31 cellular contexts compared by ENCODE assay signal in the genomic region with DNA sequence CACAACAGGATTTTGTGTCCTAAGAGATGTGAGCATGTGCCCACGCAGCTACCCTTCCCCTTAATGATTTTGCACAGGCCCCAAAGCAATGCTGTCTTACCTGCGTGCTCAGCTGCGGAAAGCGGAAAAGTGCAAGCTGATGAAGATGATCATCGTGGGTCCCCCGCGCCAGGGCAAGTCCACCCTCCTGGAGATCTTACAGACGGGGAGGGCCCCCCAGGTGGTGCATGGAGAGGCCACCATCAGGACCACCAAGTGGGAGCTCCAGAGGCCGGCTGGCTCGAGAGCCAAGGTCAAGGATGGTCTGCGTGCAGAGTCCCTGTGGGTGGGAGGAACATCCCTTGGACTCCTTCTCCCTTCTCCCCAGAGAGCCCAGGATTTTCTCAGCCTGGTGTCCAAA.
DNase-seq lines count a peak whose midpoint lies in the region; ATAC-seq and TF ChIP-seq lines count a peak whose summit lies in the region.
"Had no signal": no experiment of that assay in that cellular context is flagged by ENCODE, and none has a peak within 500 bp of the region (broad histone marks: within the 10 kb centered on the region; RNA-seq: fewer than 3 reads in every experiment).

No MANE protein-coding gene starts in this region.

- H3K27me3 Mint-ChIP-seq in activated CD4-positive, alpha-beta memory T cell treated with anti-CD3 and anti-CD28 coated beads, Interleukin-2, amount 10 ng/mL, durations not matched to agents 7 days and 5 days: peaks cover 8% of the 10 kb centered on the region
- no peaks in the 10 kb centered on the region for H3K27me3 Mint-ChIP-seq in activated CD4-positive, alpha-beta memory T cell treated with anti-CD3 and anti-CD28 coated beads for 36 hours
- no peaks in the 10 kb centered on the region for H3K27me3 Mint-ChIP-seq in activated T-helper 2 cell treated with anti-CD3 and anti-CD28 coated beads, Interferon-gamma antibody, Interleukin-2, Interleukin-4, amounts not matched to agents 10 μg/mL and 5 μg/mL and 100 μg/mL, durations not matched to agents 14 hours and 24 hours and 36 hours (ENCODE audit: low read depth)
- H3K27me3 Mint-ChIP-seq: activated naive CD8-positive, alpha-beta T cell treated with anti-CD3 and anti-CD28 coated beads, Interleukin-2, amount 50 U/mL, for 24 hours had no signal

- no peaks in the 10 kb centered on the region for H3K36me3 Mint-ChIP-seq in activated CD4-positive, alpha-beta memory T cell treated with anti-CD3 and anti-CD28 coated beads, Interleukin-2, amount 10 ng/mL, durations not matched to agents 7 days and 5 days (ENCODE audit: low read depth)
- no peaks in the 10 kb centered on the region for H3K36me3 Mint-ChIP-seq in activated CD4-positive, alpha-beta memory T cell treated with anti-CD3 and anti-CD28 coated beads for 36 hours
- no peaks in the 10 kb centered on the region for H3K36me3 Mint-ChIP-seq in activated T-helper 2 cell treated with anti-CD3 and anti-CD28 coated beads, Interferon-gamma antibody, Interleukin-2, Interleukin-4, amounts not matched to agents 10 μg/mL and 5 μg/mL and 100 μg/mL, durations not matched to agents 14 hours and 24 hours and 36 hours (ENCODE audit: low read depth)
- H3K36me3 Mint-ChIP-seq: stimulated activated effector memory CD8-positive, alpha-beta T cell treated with anti-CD3 and anti-CD28 coated beads, Interleukin-12 subunit alpha, Interleukin-12 subunit beta, amount 100 ng/mL, for 72 hours had no signal

- H3K4me1 Mint-ChIP-seq in activated CD4-positive, alpha-beta memory T cell treated with anti-CD3 and anti-CD28 coated beads, Interleukin-2, amount 10 ng/mL, durations not matched to agents 7 days and 5 days: no peaks in the 10 kb centered on the region
- no peaks in the 10 kb centered on the region for H3K4me1 Mint-ChIP-seq in activated CD4-positive, alpha-beta memory T cell treated with anti-CD3 and anti-CD28 coated beads for 36 hours (ENCODE audit: low read depth)
- no peaks in the 10 kb centered on the region for H3K4me1 Mint-ChIP-seq in activated T-helper 2 cell treated with anti-CD3 and anti-CD28 coated beads, Interferon-gamma antibody, Interleukin-2, Interleukin-4, amounts not matched to agents 10 μg/mL and 5 μg/mL and 100 μg/mL, durations not matched to agents 14 hours and 24 hours and 36 hours (ENCODE audit: low read depth)
- H3K4me1 Mint-ChIP-seq: activated naive CD8-positive, alpha-beta T cell treated with anti-CD3 and anti-CD28 coated beads, Interleukin-2, amount 50 U/mL, for 24 hours had no signal

- DNase-seq in activated CD4-positive, alpha-beta memory T cell treated with anti-CD3 and anti-CD28 coated beads, Interleukin-2, amount 10 ng/mL, durations not matched to agents 7 days and 5 days: peak; percentile 8
- DNase-seq in activated CD4-positive, alpha-beta memory T cell treated with anti-CD3 and anti-CD28 coated beads for 36 hours: no peak
- peak; percentile 1 for DNase-seq in activated T-helper 2 cell treated with anti-CD3 and anti-CD28 coated beads, Interferon-gamma antibody, Interleukin-2, Interleukin-4, amounts not matched to agents 10 μg/mL and 5 μg/mL and 100 μg/mL, durations not matched to agents 14 hours and 24 hours and 36 hours (ENCODE audit: low spot score)
- DNase-seq in lung (ENCODE audit: low spot score): peak; percentile 23
- peak; percentile 16 for DNase-seq in stomach
- DNase-seq in NCI-H2081 (lab: John Stamatoyannopoulos, UW): no peak
- no peak for DNase-seq in body of pancreas
- DNase-seq: 8988T; activated CD4-positive, CD25-positive, alpha-beta regulatory T cell treated with anti-CD3 and anti-CD28 coated beads, Interleukin-2, amount 50 U/mL, for 72 hours; activated naive CD4-positive, alpha-beta T cell; activated naive CD8-positive, alpha-beta T cell treated with anti-CD3 and anti-CD28 coated beads, Interleukin-2, amount 50 U/mL, for 24 hours; activated T-cell treated with anti-CD3 and anti-CD28 coated beads, Interleukin-2, amount 50 U/mL, for 72 hours; caudate nucleus; esophagus squamous epithelium; foreskin keratinocyte; IMR-90; mammary epithelial cell; MV-4-11; NCI-H1436 treated with DMSO at 0.1 percent for 48 hours; NCI-H446; NCI-H748 treated with DMSO at 0.1 percent for 48 hours; SHP77 treated with DMSO at 0.1 percent for 48 hours; stimulated activated CD4-positive, alpha-beta T cell treated with anti-CD3 and anti-CD28 coated beads, Interleukin-15, amount 100 ng/mL, for 24 hours; stimulated activated CD4-positive, alpha-beta T cell treated with anti-CD3 and anti-CD28 coated beads, Interleukin-4, amount 100 ng/mL, for 4 hours; upper lobe of left lung had no signal

- WGBS in lung, 2 donors: 85 to 93% methylated on average over 11 of the region's 11 CpGs
- WGBS in stomach, 5 donors: 79 to 89% (median 87%) methylated on average over 8 to 11 of the region's 11 CpGs
- 81 to 82% methylated on average over 11 of the region's 11 CpGs for WGBS in body of pancreas, 2 donors

- no peak overlapping the region for H3K27ac ChIP-seq in lung (ENCODE audit: low read depth in 1 of 2, low read length in 1 of 2)
- peak overlapping the region in 1 of 5 donors; percentile 75 for H3K27ac ChIP-seq in stomach
- no peak overlapping the region for H3K27ac ChIP-seq in body of pancreas
- H3K27ac ChIP-seq: esophagus squamous epithelium, foreskin keratinocyte, upper lobe of left lung had no signal

- H3K9me3 ChIP-seq in lung (ENCODE audit: control insufficient read depth in 2 of 2, insufficient read depth in 1 of 2, low read length in 1 of 2): no peaks in the 10 kb centered on the region
- no peaks in the 10 kb centered on the region for H3K9me3 ChIP-seq in stomach
- H3K9me3 ChIP-seq in body of pancreas: no peaks in the 10 kb centered on the region
- H3K9me3 ChIP-seq: esophagus squamous epithelium, heart left ventricle, upper lobe of left lung had no signal

- no peak for TF ChIP-seq POLR2A in stomach (IDR thresholded peaks at IDR 0.05)
- TF ChIP-seq POLR2A in body of pancreas (IDR thresholded peaks at IDR 0.05): no peak

- no peak for ATAC-seq in lung (ENCODE audit: insufficient read depth, low FRiP score)
- no peak for ATAC-seq in GM21360 (IDR thresholded peaks at IDR 0.05; ENCODE audit: unreplicated experiment)
- no peak for ATAC-seq in body of pancreas
- ATAC-seq: activated naive CD8-positive, alpha-beta T cell treated with anti-CD3 and anti-CD28 coated beads, Interleukin-2, amount 50 U/mL, for 24 hours; activated T-cell treated with anti-CD3 and anti-CD28 coated beads, Interleukin-2, amount 50 U/mL, for 72 hours; foreskin keratinocyte; heart left ventricle; stimulated activated effector memory CD8-positive, alpha-beta T cell treated with anti-CD3 and anti-CD28 coated beads, Interleukin-12 subunit alpha, Interleukin-12 subunit beta, amount 100 ng/mL, for 72 hours had no signal

- H3K4me3 Mint-ChIP-seq in activated CD4-positive, alpha-beta memory T cell treated with anti-CD3 and anti-CD28 coated beads, Interleukin-2, amount 10 ng/mL, durations not matched to agents 7 days and 5 days: no peak overlapping the region
- no peak overlapping the region for H3K4me3 Mint-ChIP-seq in activated CD4-positive, alpha-beta memory T cell treated with anti-CD3 and anti-CD28 coated beads for 36 hours
- H3K4me3 Mint-ChIP-seq in activated T-helper 2 cell treated with anti-CD3 and anti-CD28 coated beads, Interferon-gamma antibody, Interleukin-2, Interleukin-4, amounts not matched to agents 10 μg/mL and 5 μg/mL and 100 μg/mL, durations not matched to agents 14 hours and 24 hours and 36 hours (ENCODE audit: low read depth): no peak overlapping the region
- H3K4me3 Mint-ChIP-seq: activated naive CD8-positive, alpha-beta T cell treated with anti-CD3 and anti-CD28 coated beads, Interleukin-2, amount 50 U/mL, for 24 hours; activated T-cell treated with anti-CD3 and anti-CD28 coated beads, Interleukin-2, amount 50 U/mL, for 72 hours; dendritic cell treated with granulocyte-macrophage colony-stimulating factor and Interleukin-4, amounts not matched to agents 40 ng/mL and 50 ng/mL, for 4 days; stimulated activated effector memory CD8-positive, alpha-beta T cell treated with anti-CD3 and anti-CD28 coated beads, Interleukin-12 subunit alpha, Interleukin-12 subunit beta, amount 100 ng/mL, for 72 hours; T-helper 2 cell treated with Interferon-gamma antibody and Interleukin-4, amounts not matched to agents 5 μg/mL and 100 μg/mL, for 36 hours had no signal

- POLR2A ChIA-PET in activated CD4-positive, alpha-beta memory T cell treated with anti-CD3 and anti-CD28 coated beads, Interleukin-2, amount 10 ng/mL, durations not matched to agents 7 days and 5 days (lab: Charles Lee): no interaction called here
- POLR2A ChIA-PET in activated CD4-positive, alpha-beta memory T cell treated with anti-CD3 and anti-CD28 coated beads for 36 hours (lab: Charles Lee): no interaction called here

- H3K4me3 ChIP-seq in lung (no peak overlapping the region), stomach (no peak overlapping the region), body of pancreas (no peak overlapping the region)
- H3K4me3 ChIP-seq: esophagus squamous epithelium, heart left ventricle, upper lobe of left lung had no signal

- peaks cover 0 to 8% of the 10 kb centered on the region in 2 donors for H3K36me3 ChIP-seq in lung (ENCODE audit: control insufficient read depth in 2 of 2, insufficient read depth in 2 of 2, low read length in 2 of 2)
- H3K36me3 ChIP-seq in stomach: peaks cover 0 to 47% (median 43%) of the 10 kb centered on the region in 4 donors
- H3K36me3 ChIP-seq in body of pancreas (replicated peaks in 1 of 2; ENCODE audit: insufficient read depth in 1 of 2, low read depth in 2 of 2): no peaks in the 10 kb centered on the region

- no peak for TF ChIP-seq EP300 in stomach (IDR thresholded peaks at IDR 0.05)

- TF ChIP-seq CTCF in lung (IDR thresholded peaks at IDR 0.05; ENCODE audit: control extremely low read depth, extremely low read depth) (no peak), stomach (IDR thresholded peaks at IDR 0.05) (no peak), body of pancreas (IDR thresholded peaks at IDR 0.05) (no peak)

- H3K27me3 ChIP-seq in lung (ENCODE audit: control insufficient read depth, insufficient read depth): no peaks in the 10 kb centered on the region
- no peaks in the 10 kb centered on the region for H3K27me3 ChIP-seq in stomach
- no peaks in the 10 kb centered on the region for H3K27me3 ChIP-seq in body of pancreas
- H3K27me3 ChIP-seq: esophagus squamous epithelium, foreskin keratinocyte, heart left ventricle, upper lobe of left lung had no signal

- CTCF ChIA-PET in activated CD4-positive, alpha-beta memory T cell treated with anti-CD3 and anti-CD28 coated beads, Interleukin-2, amount 10 ng/mL, durations not matched to agents 7 days and 5 days (lab: Charles Lee): interaction anchor here (4.7 to 6.6 kb wide), 2 partner anchors 14 to 235 kb away, joined by 40 to 66 read pairs; no protein-coding TSS in a partner anchor
- CTCF ChIA-PET in activated CD4-positive, alpha-beta memory T cell treated with anti-CD3 and anti-CD28 coated beads for 36 hours (lab: Charles Lee): interaction anchor here (1.3 to 5.1 kb wide), 2 partner anchors 10 to 14 kb away, joined by 7 to 46 read pairs; no protein-coding TSS in a partner anchor

- H3K27ac Mint-ChIP-seq in activated CD4-positive, alpha-beta memory T cell treated with anti-CD3 and anti-CD28 coated beads, Interleukin-2, amount 10 ng/mL, durations not matched to agents 7 days and 5 days: no peak overlapping the region
- no peak overlapping the region for H3K27ac Mint-ChIP-seq in activated CD4-positive, alpha-beta memory T cell treated with anti-CD3 and anti-CD28 coated beads for 36 hours
- no peak overlapping the region for H3K27ac Mint-ChIP-seq in activated T-helper 2 cell treated with anti-CD3 and anti-CD28 coated beads, Interferon-gamma antibody, Interleukin-2, Interleukin-4, amounts not matched to agents 10 μg/mL and 5 μg/mL and 100 μg/mL, durations not matched to agents 14 hours and 24 hours and 36 hours
- H3K27ac Mint-ChIP-seq: activated naive CD8-positive, alpha-beta T cell treated with anti-CD3 and anti-CD28 coated beads, Interleukin-2, amount 50 U/mL, for 24 hours; activated T-cell treated with anti-CD3 and anti-CD28 coated beads, Interleukin-2, amount 50 U/mL, for 72 hours; dendritic cell treated with granulocyte-macrophage colony-stimulating factor and Interleukin-4, amounts not matched to agents 40 ng/mL and 50 ng/mL, for 4 days; progenitor cell of endocrine pancreas; stimulated activated effector memory CD8-positive, alpha-beta T cell treated with anti-CD3 and anti-CD28 coated beads, Interleukin-12 subunit alpha, Interleukin-12 subunit beta, amount 100 ng/mL, for 72 hours; T-helper 2 cell treated with Interferon-gamma antibody and Interleukin-4, amounts not matched to agents 5 μg/mL and 100 μg/mL, for 36 hours had no signal

- H3K4me1 ChIP-seq in lung (ENCODE audit: control insufficient read depth in 2 of 2, insufficient read depth in 2 of 2, low read length in 2 of 2) (peaks cover 5 to 16% of the 10 kb centered on the region in 2 donors), stomach (peaks cover 0 to 10% (median 5%) of the 10 kb centered on the region in 4 donors), body of pancreas (no peaks in the 10 kb centered on the region)
- H3K4me1 ChIP-seq: foreskin keratinocyte had no signal

- intact Hi-C loops in activated CD4-positive, alpha-beta memory T cell treated with anti-CD3 and anti-CD28 coated beads for 36 hours (cut with micrococcal nuclease): no loop called here
- intact Hi-C loops in activated T-helper 2 cell treated with anti-CD3 and anti-CD28 coated beads, Interferon-gamma antibody, Interleukin-2, Interleukin-4, amounts not matched to agents 10 μg/mL and 5 μg/mL and 100 μg/mL, durations not matched to agents 14 hours and 24 hours and 36 hours (cut with micrococcal nuclease): no loop called here
- intact Hi-C loops in stomach (cut with DNase I; ENCODE audit: low total_unique reads) (no loop called here), body of pancreas (cut with DNase I) (no loop called here)

- no peaks in the 10 kb centered on the region for H3K9me3 Mint-ChIP-seq in activated CD4-positive, alpha-beta memory T cell treated with anti-CD3 and anti-CD28 coated beads, Interleukin-2, amount 10 ng/mL, durations not matched to agents 7 days and 5 days
- H3K9me3 Mint-ChIP-seq in activated CD4-positive, alpha-beta memory T cell treated with anti-CD3 and anti-CD28 coated beads for 36 hours: no peaks in the 10 kb centered on the region
- H3K9me3 Mint-ChIP-seq in activated T-helper 2 cell treated with anti-CD3 and anti-CD28 coated beads, Interferon-gamma antibody, Interleukin-2, Interleukin-4, amounts not matched to agents 10 μg/mL and 5 μg/mL and 100 μg/mL, durations not matched to agents 14 hours and 24 hours and 36 hours: no peaks in the 10 kb centered on the region
- H3K9me3 Mint-ChIP-seq: activated naive CD8-positive, alpha-beta T cell treated with anti-CD3 and anti-CD28 coated beads, Interleukin-2, amount 50 U/mL, for 24 hours; activated T-cell treated with anti-CD3 and anti-CD28 coated beads, Interleukin-2, amount 50 U/mL, for 72 hours; dendritic cell treated with granulocyte-macrophage colony-stimulating factor and Interleukin-4, amounts not matched to agents 40 ng/mL and 50 ng/mL, for 4 days; stimulated activated effector memory CD8-positive, alpha-beta T cell treated with anti-CD3 and anti-CD28 coated beads, Interleukin-12 subunit alpha, Interleukin-12 subunit beta, amount 100 ng/mL, for 72 hours; T-helper 2 cell treated with Interferon-gamma antibody and Interleukin-4, amounts not matched to agents 5 μg/mL and 100 μg/mL, for 36 hours had no signal

Comparison
In these comparisons a context has a peak if more than half of its experiments do, and no peak if none do; other contexts are left out.
1. DNase-seq: peak in activated CD4-positive, alpha-beta memory T cell treated with anti-CD3 and anti-CD28 coated beads, Interleukin-2, amount 10 ng/mL, durations not matched to agents 7 days and 5 days (single experiment), activated T-helper 2 cell treated with anti-CD3 and anti-CD28 coated beads, Interferon-gamma antibody, Interleukin-2, Interleukin-4, amounts not matched to agents 10 μg/mL and 5 μg/mL and 100 μg/mL, durations not matched to agents 14 hours and 24 hours and 36 hours (single experiment), lung (single experiment) and stomach (single experiment); none in activated CD4-positive, alpha-beta memory T cell treated with anti-CD3 and anti-CD28 coated beads for 36 hours (single experiment), NCI-H2081 (0 of 2) and body of pancreas (0 of 4).